Comparison of ENCODE assay signal across 9 cellular contexts in genomic region chr17:65022751-65023421, GRCh38. TPM values are rescaled to one million over a fixed set of nuclear protein-coding genes. Genes with fewer than 3 reads are reported as not detected.
DNase-seq lines count a peak whose midpoint lies in the region; ATAC-seq and TF ChIP-seq lines count a peak whose summit lies in the region.
"Had no signal": no experiment of that assay in that cellular context is flagged by ENCODE, and none has a peak within 500 bp of the region (broad histone marks: within the 10 kb centered on the region; RNA-seq: fewer than 3 reads in every experiment).

No MANE protein-coding gene starts in this region.

- no peaks in the 10 kb centered on the region for H3K9me3 Mint-ChIP-seq in natural killer cell treated with Interleukin-12 subunit alpha and Interleukin-12 subunit beta and Interleukin-15 and Interleukin-18, amount 100 ng/mL, for 72 hours

- H3F3A ChIP-seq in MM.1S (ENCODE audit: insufficient read depth, low read length): 0 out of 2 replicates have a peak, but pooled peaks cover 6% of the 10 kb centered on the region

- H3K79me2 ChIP-seq in MM.1S (ENCODE audit: low read length): peaks cover 99% of the 10 kb centered on the region

- 62 to 70% methylated on average over 5 to 7 of the region's 7 CpGs for whole genome bisulfite sequencing in gastroesophageal sphincter (ENCODE audit: low coverage in 1 of 2), 2 donors

- H3K4me1 Mint-ChIP-seq in natural killer cell treated with Interleukin-12 subunit alpha and Interleukin-12 subunit beta and Interleukin-15 and Interleukin-18, amount 100 ng/mL, for 72 hours (ENCODE audit: low read depth in 2 of 2): peaks cover 56 to 75% of the 10 kb centered on the region in 2 donors

- peak overlapping the region; percentile 58 to 87 for H3K27ac Mint-ChIP-seq in natural killer cell treated with Interleukin-12 subunit alpha and Interleukin-12 subunit beta and Interleukin-15 and Interleukin-18, amount 100 ng/mL, for 72 hours

- TF ChIP-seq CTCF in MM.1S (IDR thresholded peaks at IDR 0.05; ENCODE audit: low read length): no peak
- TF ChIP-seq CTCF in gastroesophageal sphincter (IDR thresholded peaks at IDR 0.05): no peak

- H3K4me3 Mint-ChIP-seq in natural killer cell treated with Interleukin-12 subunit alpha and Interleukin-12 subunit beta and Interleukin-15 and Interleukin-18, amount 100 ng/mL, for 72 hours: peak overlapping the region; percentile 51

- H3K9me3 ChIP-seq in MM.1S (replicated peaks; ENCODE audit: insufficient read depth, low read length) (no peaks in the 10 kb centered on the region), gastroesophageal sphincter (no peaks in the 10 kb centered on the region)

- peak; percentile 92 to 95 for ATAC-seq in activated CD4-positive, CD25-positive, alpha-beta regulatory T cell treated with anti-CD3 and anti-CD28 coated beads, Interleukin-2, amount 50 U/mL, for 24 hours
- peak; percentile 83 to 86 for ATAC-seq in natural killer cell treated with Interleukin-12 subunit alpha and Interleukin-12 subunit beta and Interleukin-15 and Interleukin-18, amount 100 ng/mL, for 72 hours
- no peak for ATAC-seq in gastroesophageal sphincter

- no peak for DNase-seq in activated CD4-positive, CD25-positive, alpha-beta regulatory T cell treated with anti-CD3 and anti-CD28 coated beads, Interleukin-2, amount 50 U/mL, for 72 hours
- peak; percentile 64 for DNase-seq in H4 (ENCODE audit: low spot score)
- peak; percentile 26 for DNase-seq in MM.1S
- DNase-seq in caudate nucleus (lab: John Stamatoyannopoulos, UW): peak in 1 of 61 donors; percentile 13
- DNase-seq in natural killer cell treated with Interleukin-12 subunit alpha and Interleukin-12 subunit beta and Interleukin-15 and Interleukin-18, amount 100 ng/mL, for 72 hours (ENCODE audit: low spot score): no peak
- no peak for DNase-seq in NK-92 (lab: John Stamatoyannopoulos, UW; ENCODE audit: unreplicated experiment)
- DNase-seq: DND-41 had no signal

- TF ChIP-seq EP300 in gastroesophageal sphincter (IDR thresholded peaks at IDR 0.05): no peak

- H2AFZ ChIP-seq in MM.1S (ENCODE audit: low read length): no peak overlapping the region

- H3K4me3 ChIP-seq in MM.1S (ENCODE audit: low read length) (0 out of 2 replicates have a peak overlapping the region, but pooled peaks have one; percentile 3), gastroesophageal sphincter (no peak overlapping the region)

- H3K4me2 ChIP-seq in MM.1S (ENCODE audit: low read depth, low read length): peak overlapping the region; percentile 39

- H3K27ac ChIP-seq in MM.1S (ENCODE audit: low read length): peak overlapping the region; percentile 8; the same call in 1 of the 2 replicates
- peak overlapping the region; percentile 63 for H3K27ac ChIP-seq in caudate nucleus (ENCODE audit: low read depth, low read length)
- peak overlapping the region in 2 of 4 donors; percentile 26 to 42 for H3K27ac ChIP-seq in gastroesophageal sphincter

- no peaks in the 10 kb centered on the region for H3K36me3 Mint-ChIP-seq in natural killer cell treated with Interleukin-12 subunit alpha and Interleukin-12 subunit beta and Interleukin-15 and Interleukin-18, amount 100 ng/mL, for 72 hours

- H3K9ac ChIP-seq in MM.1S (ENCODE audit: low read length): peak overlapping the region; percentile 3; the same call in 1 of the 2 replicates

- H3K4me1 ChIP-seq in MM.1S (ENCODE audit: low read length) (0 out of 2 replicates have a peak, but pooled peaks cover 18% of the 10 kb centered on the region), gastroesophageal sphincter (peaks cover 26 to 93% (median 45%) of the 10 kb centered on the region in 3 donors)

- TF ChIP-seq POLR2A in gastroesophageal sphincter (IDR thresholded peaks at IDR 0.05): no peak

- H3K36me3 ChIP-seq in MM.1S (replicated peaks; ENCODE audit: insufficient read depth, low read length) (no peaks in the 10 kb centered on the region; the same call in 1 of the 2 replicates), gastroesophageal sphincter (no peaks in the 10 kb centered on the region)

- H3K27me3 ChIP-seq in MM.1S (replicated peaks; ENCODE audit: insufficient read depth, low read length): no peaks in the 10 kb centered on the region
- H3K27me3 ChIP-seq in gastroesophageal sphincter: no peaks in the 10 kb centered on the region

- H3K9me2 ChIP-seq in MM.1S (replicated peaks; ENCODE audit: insufficient read depth, low read length): no peaks in the 10 kb centered on the region

- peaks cover 38% of the 10 kb centered on the region for H4K20me1 ChIP-seq in MM.1S (ENCODE audit: insufficient read depth, low read length)

- no peaks in the 10 kb centered on the region for H3K27me3 Mint-ChIP-seq in natural killer cell treated with Interleukin-12 subunit alpha and Interleukin-12 subunit beta and Interleukin-15 and Interleukin-18, amount 100 ng/mL, for 72 hours

RNA-seq across cellular contexts. Expression of gene GNA13, which starts 33.7 kb away (rescaled TPM):
- total RNA-seq in H4 (2014; rRNA removed; shearing (Covaris generic)): 48.0 and 62.1 TPM in 2 replicates
- total RNA-seq in natural killer cell treated with Interleukin-12 subunit alpha and Interleukin-12 subunit beta and Interleukin-15 and Interleukin-18, amount 100 ng/mL, for 72 hours: 10 to 100 TPM; 59.3 to 65.3 TPM
- 100 to 1,000 TPM in 1 of 4 donors, 10 to 100 TPM in 3; 60.5 to 103 (median 92.5) TPM for total RNA-seq in gastroesophageal sphincter

Comparison
In these comparisons a context has a peak if more than half of its experiments do, and no peak if none do; other contexts are left out.
1. DNase-seq: peak in H4 (single experiment) and MM.1S (single experiment); none in activated CD4-positive, CD25-positive, alpha-beta regulatory T cell treated with anti-CD3 and anti-CD28 coated beads, Interleukin-2, amount 50 U/mL, for 72 hours (single experiment), natural killer cell treated with Interleukin-12 subunit alpha and Interleukin-12 subunit beta and Interleukin-15 and Interleukin-18, amount 100 ng/mL, for 72 hours (single experiment) and NK-92 (single experiment).